7 cellular contexts compared by ENCODE assay signal in genomic region chr17:63675607-63676539, GRCh38. TPM values are rescaled to one million over a fixed set of nuclear protein-coding genes. Genes with fewer than 3 reads are reported as not detected.
A peak's percentile ranks its signal among the peaks of the same experiment; 100 is the strongest.
DNase-seq lines count a peak whose midpoint lies in the region; ATAC-seq, FAIRE-seq and TF ChIP-seq lines count a peak whose summit lies in the region.

No MANE protein-coding gene starts in this region.

- H3K27ac Mint-ChIP-seq in osteocyte (ENCODE audit: unreplicated experiment) = peak overlapping the region; percentile 93

- H3K9me3 Mint-ChIP-seq in osteocyte (ENCODE audit: unreplicated experiment) = no peaks in the 10 kb centered on the region

- no peak overlapping the region for H3K4me3 ChIP-seq in HL-60 (replicated peaks; ENCODE audit: insufficient read depth, low read length)
- peak overlapping the region; percentile 36 for H3K4me3 ChIP-seq in fibroblast of pulmonary artery (replicated peaks; ENCODE audit: low read depth, low read length)

- peak overlapping the region; percentile 37 for H3K4me3 Mint-ChIP-seq in osteocyte (ENCODE audit: unreplicated experiment)

- peaks cover 14% of the 10 kb centered on the region for H3K36me3 Mint-ChIP-seq in osteocyte (ENCODE audit: unreplicated experiment)

- FAIRE-seq in GM12891 (lab: Jason Lieb, UNC) = no peak

- H3K27ac ChIP-seq in HL-60 (replicated peaks) = peak overlapping the region; percentile 5

- TF ChIP-seq POLR2A in GM12891 (IDR thresholded peaks at IDR 0.05; ENCODE audit: low read depth, low read length) = no peak

- peak; percentile 95 for ATAC-seq in SK-N-SH treated with all-trans-retinoic acid at 6 μM for 48 hours
- ATAC-seq in HG02588 (IDR thresholded peaks at IDR 0.05; ENCODE audit: unreplicated experiment) = no peak

- H3K27me3 Mint-ChIP-seq in osteocyte (ENCODE audit: unreplicated experiment) = no peaks in the 10 kb centered on the region

- peak in 1 of 2 experiments; percentile 47 for DNase-seq in HL-60 (ENCODE audit: low read depth in 1 of 2, low spot score in 1 of 2)
- peak; percentile 94 for DNase-seq in fibroblast of pulmonary artery (ENCODE audit: low read depth)
- no peak for DNase-seq in osteocyte (ENCODE audit: extremely low spot score, unreplicated experiment)
- no peak for DNase-seq in GM12891 (ENCODE audit: insufficient read length, low spot score)
- no peak for DNase-seq in GM19238 (ENCODE audit: insufficient read length, low spot score)

- no peak for TF ChIP-seq CTCF in HL-60 (IDR thresholded peaks at IDR 0.05; ENCODE audit: insufficient read depth, low read length)
- no peak for TF ChIP-seq CTCF in fibroblast of pulmonary artery (IDR thresholded peaks at IDR 0.05; ENCODE audit: low read length, missing control alignments)
- no peak for TF ChIP-seq CTCF in osteocyte (IDR thresholded peaks at IDR 0.05)

- peaks cover 26% of the 10 kb centered on the region for H3K4me1 Mint-ChIP-seq in osteocyte (ENCODE audit: unreplicated experiment)

- no peaks in the 10 kb centered on the region for H3K27me3 ChIP-seq in HL-60 (ENCODE audit: insufficient read depth, poor library complexity, severe bottlenecking)

TF ChIP-seq in SK-N-SH treated with all-trans-retinoic acid at 6 μM for 48 hours, 23 proteins besides CTCF, POLR2A, EP300 and RAD21:
- TF ChIP-seq ZNF8 (CRISPR knock-in tag; IDR thresholded peaks at IDR 0.05) = peak; percentile 35; the same call in 1 of the 2 replicates
- TF ChIP-seq PPARA (CRISPR knock-in tag; IDR thresholded peaks at IDR 0.05; ENCODE audit: borderline replicate concordance) = no peak
- TF ChIP-seq ZFP30 (CRISPR knock-in tag; IDR thresholded peaks at IDR 0.05) = peak; percentile 44; the same call in 1 of the 2 replicates
- TF ChIP-seq TSHZ2 (CRISPR knock-in tag; IDR thresholded peaks at IDR 0.05) = peak; percentile 19; the same call in 1 of the 2 replicates
- TF ChIP-seq ZFP3 (CRISPR knock-in tag; IDR thresholded peaks at IDR 0.05) = no peak
- peak; percentile 67; the same call in 1 of the 2 replicates for TF ChIP-seq TCF4 (CRISPR knock-in tag; IDR thresholded peaks at IDR 0.05; ENCODE audit: borderline replicate concordance)
- TF ChIP-seq ZC3H10 (CRISPR knock-in tag; IDR thresholded peaks at IDR 0.05) = no peak

TF ChIP-seq in GM12891, 5 proteins besides CTCF, POLR2A, EP300 and RAD21:
- TF ChIP-seq PAX5 (IDR thresholded peaks at IDR 0.05; ENCODE audit: insufficient read depth, low read length, severe bottlenecking) (no peak), TAF1 (IDR thresholded peaks at IDR 0.05; ENCODE audit: low read depth, low read length) (no peak)

RNA-seq across cellular contexts. Expression of gene LIMD2, which starts 24.1 kb away (rescaled TPM):
- 52.6 and 54.3 TPM in 2 replicates for total RNA-seq in osteocyte
- polyA plus RNA-seq in GM12891 (2012; ENCODE audit: low read depth, missing spikeins) = 184 TPM

RNA-seq across cellular contexts. Expression of gene MAP3K3, which starts 53.7 kb away (rescaled TPM):
- total RNA-seq in osteocyte = 41.0 and 41.7 TPM in 2 replicates
- 9.8 TPM for polyA plus RNA-seq in GM12891 (2012; ENCODE audit: low read depth, missing spikeins)
